In genomic region chr2:156435725-156436476, GRCh38 we compare ENCODE assay signal across 8 cellular contexts. TPM values are rescaled to one million over a fixed set of nuclear protein-coding genes. Genes with fewer than 3 reads are reported as not detected.
A peak's percentile ranks its signal among the peaks of the same experiment; 100 is the strongest.
DNase-seq lines count a peak whose midpoint lies in the region; ATAC-seq and TF ChIP-seq lines count a peak whose summit lies in the region.

Gene GPD2, plus strand, starts transcription at chr2:156436379. Its CDS starts 39,727 bp downstream, at chr2:156476106.

- peak within 1 kb of the TSS; percentile 93 for H3K4me3 Mint-ChIP-seq in activated CD4-positive, alpha-beta T cell treated with anti-CD3 and anti-CD28 coated beads, Interleukin-2, amount 10 ng/mL, durations not matched to agents 24 days and 14 days

- H3K27ac ChIP-seq in coronary artery, result peak within 1 kb of the TSS; percentile 89 to 100

- H3K36me3 Mint-ChIP-seq in activated CD4-positive, alpha-beta T cell treated with anti-CD3 and anti-CD28 coated beads, Interleukin-2, amount 10 ng/mL, durations not matched to agents 24 days and 14 days (ENCODE audit: low read depth), result peaks cover 17% of the 10 kb centered on the region

- H3K27me3 Mint-ChIP-seq in activated CD4-positive, alpha-beta T cell treated with anti-CD3 and anti-CD28 coated beads, Interleukin-2, amount 10 ng/mL, durations not matched to agents 24 days and 14 days, result no peaks in the 10 kb centered on the region

- H3K9me3 Mint-ChIP-seq in activated CD4-positive, alpha-beta T cell treated with anti-CD3 and anti-CD28 coated beads, Interleukin-2, amount 10 ng/mL, durations not matched to agents 24 days and 14 days, result peaks cover 4% of the 10 kb centered on the region

- peak; percentile 51 for ATAC-seq in GM18517 (IDR thresholded peaks at IDR 0.05; ENCODE audit: unreplicated experiment)
- peak; percentile 59 for ATAC-seq in HG03045 (IDR thresholded peaks at IDR 0.05; ENCODE audit: unreplicated experiment)

- DNase-seq in ACHN (peak; percentile 94), NCI-H2227 treated with DMSO at 0.1 percent for 48 hours (lab: John Stamatoyannopoulos, UW) (peak; percentile 71), coronary artery (ENCODE audit: low spot score) (peak; percentile 95), left kidney (ENCODE audit: low read depth, low spot score) (peak; percentile 96)
- DNase-seq in activated CD4-positive, alpha-beta T cell treated with anti-CD3 and anti-CD28 coated beads, Interleukin-2, amount 10 ng/mL, durations not matched to agents 24 days and 14 days, result peak; percentile 89
- peak; percentile 41 for DNase-seq in stimulated activated CD4-positive, alpha-beta T cell treated with anti-CD3 and anti-CD28 coated beads, Interleukin-2, amount 100 ng/mL, for 4 hours (ENCODE audit: low read depth)

- H3K27ac Mint-ChIP-seq in activated CD4-positive, alpha-beta T cell treated with anti-CD3 and anti-CD28 coated beads, Interleukin-2, amount 10 ng/mL, durations not matched to agents 24 days and 14 days, result peak within 1 kb of the TSS; percentile 98

- in situ Hi-C loops in ACHN (cut with HindIII; ENCODE audit: low pct_ligation_motif_present, low pct_unique_long_range_greater_than_20kb, low sequenced_read_pairs), result no loop called here

- peak within 1 kb of the TSS; percentile 97 for H3K4me3 ChIP-seq in coronary artery

- no peak for TF ChIP-seq CTCF in coronary artery (IDR thresholded peaks at IDR 0.05)

- intact Hi-C loops in activated CD4-positive, alpha-beta T cell treated with anti-CD3 and anti-CD28 coated beads, Interleukin-2, amount 10 ng/mL, durations not matched to agents 24 days and 14 days (cut with micrococcal nuclease), result loop anchor here (1.0 to 10.0 kb wide), 5 partner anchors 23 to 95 kb away; no protein-coding TSS in a partner anchor

- peaks cover 37% of the 10 kb centered on the region for H3K4me1 Mint-ChIP-seq in activated CD4-positive, alpha-beta T cell treated with anti-CD3 and anti-CD28 coated beads, Interleukin-2, amount 10 ng/mL, durations not matched to agents 24 days and 14 days

RNA-seq across cellular contexts. Expression of gene GPD2, which starts in this region (rescaled TPM):
- 18.0 and 19.7 TPM in 2 replicates for total RNA-seq in activated CD4-positive, alpha-beta T cell treated with anti-CD3 and anti-CD28 coated beads, Interleukin-2, amount 10 ng/mL, durations not matched to agents 24 days and 14 days

Comparison
In these comparisons a context has a peak if more than half of its experiments do, and no peak if none do; other contexts are left out.
1. Peak in every context shown above with its lines: DNase-seq, ATAC-seq, H3K4me3 ChIP-seq and H3K27ac ChIP-seq.
2. DNase-seq: peak in every context shown above with its lines; median percentile 96 in left kidney; 95 in coronary artery; 94 in ACHN; 89 in activated CD4-positive, alpha-beta T cell treated with anti-CD3 and anti-CD28 coated beads, Interleukin-2, amount 10 ng/mL, durations not matched to agents 24 days and 14 days; 71 in NCI-H2227 treated with DMSO at 0.1 percent for 48 hours; 41 in stimulated activated CD4-positive, alpha-beta T cell treated with anti-CD3 and anti-CD28 coated beads, Interleukin-2, amount 100 ng/mL, for 4 hours.